8 cellular contexts compared by ENCODE assay signal in genomic region chr9:81787747-81788632, GRCh38.
DNase-seq lines count a peak whose midpoint lies in the region; ATAC-seq, FAIRE-seq and TF ChIP-seq lines count a peak whose summit lies in the region.

No MANE protein-coding gene starts in this region.

- ATAC-seq in omental fat pad (ENCODE audit: low FRiP score), result peak; percentile 92

- TF ChIP-seq CTCF in omental fat pad (IDR thresholded peaks at IDR 0.05) (no peak), dorsolateral prefrontal cortex (IDR thresholded peaks at IDR 0.05 in 54 of 56, conservative IDR thresholded peaks at IDR 0.05 in 2 of 56; ENCODE audit: low read depth in 1 of 56, partially characterized antibody in 56 of 56) (no peak)

- intact Hi-C loops in dorsolateral prefrontal cortex (cut with DNase I), result no loop called here

- no peak overlapping the region for H3K4me3 ChIP-seq in dorsolateral prefrontal cortex

- peak; percentile 98 for FAIRE-seq in RCC 7860 (lab: Jason Lieb, UNC)

- peaks cover 0 to 3% (median 0%) of the 10 kb centered on the region in 45 donors for H3K27me3 ChIP-seq in dorsolateral prefrontal cortex

- DNase-seq in EH (ENCODE audit: low read depth) (peak; percentile 96), RCC 7860 (ENCODE audit: low spot score) (peak; percentile 98), fibroblast of gingiva (ENCODE audit: low read depth) (peak; percentile 96), omental fat pad (ENCODE audit: low spot score) (peak; percentile 28), dorsolateral prefrontal cortex (no peak), NCI-H446 treated with DMSO at 0.1 percent for 48 hours (lab: John Stamatoyannopoulos, UW) (no peak)
- DNase-seq in activated T-cell treated with anti-CD3 and anti-CD28 coated beads, Interleukin-2, amount 50 U/mL, for 1 hour, result no peak
- no peak for DNase-seq in activated CD8-positive, alpha-beta memory T cell treated with anti-CD3 and anti-CD28 coated beads, Interleukin-2, amount 50 U/mL, for 48 hours

- no peak overlapping the region for H3K27ac ChIP-seq in dorsolateral prefrontal cortex

Comparison
In these comparisons a context has a peak if more than half of its experiments do, and no peak if none do; other contexts are left out.
1. DNase-seq: peak in EH (single experiment), RCC 7860 (single experiment), fibroblast of gingiva (single experiment) and omental fat pad (single experiment); none in activated T-cell treated with anti-CD3 and anti-CD28 coated beads, Interleukin-2, amount 50 U/mL, for 1 hour (single experiment), dorsolateral prefrontal cortex (0 of 10), activated CD8-positive, alpha-beta memory T cell treated with anti-CD3 and anti-CD28 coated beads, Interleukin-2, amount 50 U/mL, for 48 hours (single experiment) and NCI-H446 treated with DMSO at 0.1 percent for 48 hours (single experiment).